25 cellular contexts compared by ENCODE assay signal in the genomic region with DNA sequence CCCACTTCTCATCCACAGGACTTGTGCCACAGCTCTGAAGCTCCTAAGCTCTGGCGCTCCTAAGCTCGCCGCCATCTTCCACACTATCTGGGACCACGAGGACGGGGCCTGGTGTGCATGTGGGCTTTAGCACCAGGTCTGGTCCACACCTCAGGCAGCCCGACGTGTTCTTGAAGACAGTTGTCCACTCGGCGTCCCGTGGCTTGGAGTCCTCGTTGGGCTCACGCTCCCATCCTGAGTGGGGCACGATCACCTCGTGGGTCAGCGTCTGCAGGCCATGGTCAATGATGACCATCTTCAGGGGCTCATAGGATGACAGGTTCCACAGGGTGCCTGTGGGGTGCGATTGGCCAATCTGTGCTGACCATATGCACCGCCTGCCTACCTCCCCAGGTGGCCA. TPM values are rescaled to one million over a fixed set of nuclear protein-coding genes. Genes with fewer than 3 reads are reported as not detected.
DNase-seq lines count a peak whose midpoint lies in the region; ATAC-seq, FAIRE-seq and TF ChIP-seq lines count a peak whose summit lies in the region.
"Had no signal": no experiment of that assay in that cellular context is flagged by ENCODE, and none has a peak within 500 bp of the region (broad histone marks: within the 10 kb centered on the region; RNA-seq: fewer than 3 reads in every experiment).

No MANE protein-coding gene starts in this region.

- no peak overlapping the region for H3K9ac ChIP-seq in H1 (replicated peaks in 1 of 4; ENCODE audit: extremely low read depth in 1 of 4, low read depth in 3 of 4, low read length in 3 of 4)
- H3K9ac ChIP-seq: BLaER1 had no signal

- no peak for TF ChIP-seq CTCF in RWPE1 (conservative IDR thresholded peaks at IDR 0.05; ENCODE audit: low read depth)
- TF ChIP-seq CTCF in H1 (IDR thresholded peaks at IDR 0.05; ENCODE audit: control extremely low read depth in 1 of 3, insufficient read depth in 1 of 3, low read depth in 1 of 3, low read length in 3 of 3): no peak

- peaks cover 8% of the 10 kb centered on the region for H3K79me1 ChIP-seq in H1 (ENCODE audit: low read depth, low read length)

- H3K27me3 ChIP-seq in H1 (replicated peaks in 1 of 4; ENCODE audit: control insufficient read depth in 3 of 4, extremely low read depth in 1 of 4, insufficient read depth in 3 of 4, low read length in 3 of 4): no peaks in the 10 kb centered on the region
- H3K27me3 ChIP-seq: BE2C, BLaER1 had no signal

- no peak for TF ChIP-seq RAD21 in H1 (IDR thresholded peaks at IDR 0.05 in 1 of 2, conservative IDR thresholded peaks at IDR 0.05 in 1 of 2; ENCODE audit: low read depth in 2 of 2, low read length in 2 of 2)

- no peak overlapping the region for H2BK12ac ChIP-seq in H1 (ENCODE audit: low read depth, low read length)

- no peaks in the 10 kb centered on the region; a peak in 1 of 4 replicates for H3K79me2 ChIP-seq in H1 (ENCODE audit: control insufficient read depth in 1 of 2, insufficient read depth in 2 of 2, low read length in 2 of 2)

- H2BK5ac ChIP-seq in H1 (ENCODE audit: low read depth, low read length): no peak overlapping the region

- no peak overlapping the region for H3K23ac ChIP-seq in H1 (ENCODE audit: insufficient read length)

- H3K27ac ChIP-seq in RWPE1 (peak overlapping the region; percentile 34; the same call in 1 of the 2 replicates), H1 (ENCODE audit: low read depth, low read length) (no peak overlapping the region)
- H3K27ac ChIP-seq: 22Rv1, A549, BLaER1 had no signal

- H4K8ac ChIP-seq in H1 (ENCODE audit: extremely low read depth, insufficient read depth, low read length): 0 out of 2 replicates have a peak overlapping the region, but pooled peaks have one; percentile 53

- POLR2A ChIA-PET in RWPE1 (lab: Yijun Ruan, JAX; ENCODE audit: low non-redundant PET): no interaction called here
- POLR2A ChIA-PET in H1 (lab: Charles Lee; ENCODE audit: partially characterized antibody): interaction anchor here (0.7 to 1.3 kb wide), 3 partner anchors 13 to 134 kb away, joined by 3 read pairs; no protein-coding TSS in a partner anchor

- DNase-seq in RWPE1 (ENCODE audit: low spot score) (no peak), H1 (ENCODE audit: low read depth in 1 of 2, low spot score in 2 of 2) (no peak), urothelium cell line (ENCODE audit: low spot score) (no peak), left lobe of liver (ENCODE audit: low spot score) (no peak)
- no peak for DNase-seq in activated CD4-positive, alpha-beta T cell treated with anti-CD3 and anti-CD28 coated beads for 48 hours
- DNase-seq: ACHN; BE2C; C1 segment of cervical spinal cord; CD4-positive, alpha-beta memory T cell; CD4-positive, CD25-positive, alpha-beta regulatory T cell; CD8-positive, alpha-beta memory T cell; COR-L47; DMS 273 treated with DMSO at 0.1 percent for 48 hours; DMS153; DMS53; DMS79; DND-41; EL; GDM1 had no signal

- H3K36me3 ChIP-seq in H1 (ENCODE audit: control insufficient read depth in 2 of 4, insufficient read depth in 4 of 4, low read length in 3 of 4): peaks cover 2 to 36% (median 9%) of the 10 kb centered on the region in 4 experiments; a peak in 7 of 8 replicates

- H2AK5ac ChIP-seq in H1 (ENCODE audit: low read depth, low read length): no peak overlapping the region

- peaks cover 3 to 15% (median 13%) of the 10 kb centered on the region in 4 experiments; a peak in 6 of 7 replicates for H3K4me1 ChIP-seq in H1 (replicated peaks in 1 of 4; ENCODE audit: control insufficient read depth in 3 of 4, insufficient read depth in 4 of 4, low read length in 3 of 4)

- H3K4ac ChIP-seq in H1 (replicated peaks; ENCODE audit: insufficient read length, low read depth, low read length): no peak overlapping the region

- H4K91ac ChIP-seq in H1 (replicated peaks; ENCODE audit: insufficient read length, low read length): no peak overlapping the region

- WGBS in H1 (ENCODE audit: extremely low coverage in 1 of 2, insufficient coverage in 1 of 2, insufficient read length in 1 of 2, insufficient replicate concordance in 2 of 2, low coverage in 1 of 2, low lambda C conversion rate in 2 of 2, missing lambda C conversion rate in 1 of 2), 2 experiments: 91% methylated on average over 17 of the region's 17 CpGs; no CpG with 5 or more reads in 1 of the 2 experiments

- no peak for TF ChIP-seq POLR2A in H1 (IDR thresholded peaks at IDR 0.05; ENCODE audit: control extremely low read depth in 1 of 2, low read depth in 2 of 2, low read length in 2 of 2)

- no peaks in the 10 kb centered on the region; the same call in 1 of the 2 replicates for H3K23me2 ChIP-seq in H1 (ENCODE audit: low read depth, low read length)

- H2BK120ac ChIP-seq in H1 (replicated peaks; ENCODE audit: low read depth, low read length): no peak overlapping the region

- H3K9me3 ChIP-seq in H1 (ENCODE audit: insufficient read depth in 2 of 2, low read depth in 1 of 2, low read length in 1 of 2): no peaks in the 10 kb centered on the region
- H3K9me3 ChIP-seq: A549, BE2C, BLaER1 had no signal

- CTCF ChIA-PET in RWPE1 (lab: Yijun Ruan, JAX): no interaction called here
- CTCF ChIA-PET in H1 (lab: Charles Lee; ENCODE audit: partially characterized antibody): interaction anchor here (0.8 to 2.6 kb wide), 8 partner anchors 8 to 114 kb away, joined by 3 to 20 read pairs (median 4); no protein-coding TSS in a partner anchor

- no peak overlapping the region for H3K4me2 ChIP-seq in H1 (ENCODE audit: insufficient read depth in 1 of 2, low read depth in 2 of 2, low read length in 2 of 2)
- H3K4me2 ChIP-seq: A549, BLaER1 had no signal

- no peak overlapping the region for H3K14ac ChIP-seq in H1 (ENCODE audit: insufficient read length)

- H4K20me1 ChIP-seq in H1 (replicated peaks in 1 of 2; ENCODE audit: control insufficient read depth in 1 of 2, insufficient read depth in 2 of 2, low read length in 2 of 2): peaks cover 6 to 25% of the 10 kb centered on the region in 2 experiments

- no peak overlapping the region for H4K5ac ChIP-seq in H1 (ENCODE audit: insufficient read length, low read depth, low read length)

- FAIRE-seq in H1 (lab: Jason Lieb, UNC): no peak
- peak; percentile 55 for FAIRE-seq in urothelium cell line (lab: Jason Lieb, UNC)
- FAIRE-seq: A549, GM12878, GM12892, GM18507 had no signal

- H2AFZ ChIP-seq in H1 (ENCODE audit: low read length): no peak overlapping the region

- H3K56ac ChIP-seq in H1 (replicated peaks; ENCODE audit: insufficient read length, low read depth, low read length): no peak overlapping the region

- no peak overlapping the region for H3K4me3 ChIP-seq in H1 (ENCODE audit: extremely low read depth in 1 of 4, insufficient read depth in 2 of 4, low read depth in 3 of 4, low read length in 4 of 4)
- H3K4me3 ChIP-seq: A549, BLaER1, GM12878 had no signal

- H2BK20ac ChIP-seq in H1 (ENCODE audit: low read length): no peak overlapping the region

- no peak overlapping the region for H2BK15ac ChIP-seq in H1 (ENCODE audit: low read length)

- TF ChIP-seq EP300 in H1 (IDR thresholded peaks at IDR 0.05; ENCODE audit: borderline replicate concordance in 1 of 2, low read depth in 2 of 2, low read length in 2 of 2): no peak

- ATAC-seq in left lobe of liver: no peak
- ATAC-seq: A549, GM12878 had no signal

- H3K18ac ChIP-seq in H1 (ENCODE audit: extremely low read depth, low read length): no peak overlapping the region

TF ChIP-seq in H1, 55 proteins besides CTCF, POLR2A, EP300 and RAD21 (continues in another document):
- TF ChIP-seq JUN (IDR thresholded peaks at IDR 0.05; ENCODE audit: low read depth, low read length): no peak

RNA-seq across cellular contexts. Expression of gene TXNRD2, which starts 37.1 kb away (rescaled TPM):
- total RNA-seq in H1 (2021; fragmentation: NEBNext Ultra II Directional; extraction: Animal tissue kit (Norgen Biotek cat#: 25700)): 14.2 and 14.8 TPM in 2 replicates
- polyA plus RNA-seq in H1 (2011; rRNA removed): 21.9 and 25.0 TPM in 2 replicates
- 20.2 TPM for polyA plus RNA-seq in H1 (2011; cell fraction: cytosol; rRNA removed)
- 38.2 TPM for polyA plus RNA-seq in H1 (2011; cell fraction: nucleus; rRNA removed)
- polyA plus RNA-seq in H1 (2012, experiment 1 of 2): 11.3 to 14.7 TPM (median 13.7 TPM) in 4 replicates
- 16.5 TPM for polyA plus RNA-seq in H1 (2012, experiment 2 of 2)
- 8.1 TPM for polyA plus RNA-seq in H1 (2013, experiment 1 of 2)
- polyA plus RNA-seq in H1 (2013, experiment 2 of 2): 9.0 TPM
- 6.3 and 8.1 TPM in 2 replicates for polyA minus RNA-seq in H1 (2011; rRNA and poly(A)+ RNA removed)
- polyA minus RNA-seq in H1 (2011; cell fraction: cytosol; rRNA and poly(A)+ RNA removed): 6.8 TPM
- polyA minus RNA-seq in H1 (2011; cell fraction: nucleus; rRNA and poly(A)+ RNA removed): 13.8 TPM
- 44.6 TPM for total RNA-seq in left lobe of liver

RNA-seq across cellular contexts. Expression of gene COMT, which starts 37.2 kb away (rescaled TPM):
- 15.2 and 16.6 TPM in 2 replicates for total RNA-seq in H1 (2021; fragmentation: NEBNext Ultra II Directional; extraction: Animal tissue kit (Norgen Biotek cat#: 25700))
- polyA plus RNA-seq in H1 (2011; rRNA removed): 33.7 and 45.0 TPM in 2 replicates
- 30.8 TPM for polyA plus RNA-seq in H1 (2011; cell fraction: cytosol; rRNA removed)
- 39.7 TPM for polyA plus RNA-seq in H1 (2011; cell fraction: nucleus; rRNA removed)
- polyA plus RNA-seq in H1 (2012, experiment 1 of 2): 21.8 to 30.3 TPM (median 29.0 TPM) in 4 replicates
- polyA plus RNA-seq in H1 (2012, experiment 2 of 2): 26.2 TPM
- polyA plus RNA-seq in H1 (2013, experiment 1 of 2): 12.0 TPM
- 10.6 TPM for polyA plus RNA-seq in H1 (2013, experiment 2 of 2)
- 9.1 and 11.6 TPM in 2 replicates for polyA minus RNA-seq in H1 (2011; rRNA and poly(A)+ RNA removed)
- polyA minus RNA-seq in H1 (2011; cell fraction: cytosol; rRNA and poly(A)+ RNA removed): 25.5 TPM
- polyA minus RNA-seq in H1 (2011; cell fraction: nucleus; rRNA and poly(A)+ RNA removed): 7.3 TPM
- 145 TPM for total RNA-seq in left lobe of liver

RNA-seq across cellular contexts. Expression of gene ARVCF, which starts 37.9 kb away (rescaled TPM):
- 43.2 and 49.6 TPM in 2 replicates for total RNA-seq in H1 (2021; fragmentation: NEBNext Ultra II Directional; extraction: Animal tissue kit (Norgen Biotek cat#: 25700))
- 31.0 and 68.3 TPM in 2 replicates for polyA plus RNA-seq in H1 (2011; rRNA removed)
- 68.4 TPM for polyA plus RNA-seq in H1 (2011; cell fraction: cytosol; rRNA removed)
- 444 TPM for polyA plus RNA-seq in H1 (2011; cell fraction: nucleus; rRNA removed)
- polyA plus RNA-seq in H1 (2012, experiment 1 of 2): 37.9 to 61.7 TPM (median 55.2 TPM) in 4 replicates
- polyA plus RNA-seq in H1 (2012, experiment 2 of 2): 25.1 TPM
- 23.2 TPM for polyA plus RNA-seq in H1 (2013, experiment 1 of 2)
- 21.9 TPM for polyA plus RNA-seq in H1 (2013, experiment 2 of 2)
- 18.4 and 21.2 TPM in 2 replicates for polyA minus RNA-seq in H1 (2011; rRNA and poly(A)+ RNA removed)
- polyA minus RNA-seq in H1 (2011; cell fraction: cytosol; rRNA and poly(A)+ RNA removed): 28.8 TPM
- 88.4 TPM for polyA minus RNA-seq in H1 (2011; cell fraction: nucleus; rRNA and poly(A)+ RNA removed)
- total RNA-seq in left lobe of liver: 18.7 TPM

RNA-seq across cellular contexts. Expression of gene TANGO2, which starts 42.2 kb away (rescaled TPM):
- 10.1 and 13.6 TPM in 2 replicates for total RNA-seq in H1 (2021; fragmentation: NEBNext Ultra II Directional; extraction: Animal tissue kit (Norgen Biotek cat#: 25700))
- 18.2 and 18.4 TPM in 2 replicates for polyA plus RNA-seq in H1 (2011; rRNA removed)
- polyA plus RNA-seq in H1 (2011; cell fraction: cytosol; rRNA removed): 18.8 TPM
- 19.5 TPM for polyA plus RNA-seq in H1 (2011; cell fraction: nucleus; rRNA removed)
- 7.8 to 13.8 TPM (median 12.6 TPM) in 4 replicates for polyA plus RNA-seq in H1 (2012, experiment 1 of 2)
- polyA plus RNA-seq in H1 (2012, experiment 2 of 2): 11.7 TPM
- polyA plus RNA-seq in H1 (2013, experiment 1 of 2): 5.2 TPM
- 5.0 TPM for polyA plus RNA-seq in H1 (2013, experiment 2 of 2)
- polyA minus RNA-seq in H1 (2011; rRNA and poly(A)+ RNA removed): 32.1 and 36.1 TPM in 2 replicates
- 7.8 TPM for polyA minus RNA-seq in H1 (2011; cell fraction: cytosol; rRNA and poly(A)+ RNA removed)
- 11.9 TPM for polyA minus RNA-seq in H1 (2011; cell fraction: nucleus; rRNA and poly(A)+ RNA removed)
- 12.5 TPM for total RNA-seq in left lobe of liver
